ENCODE assay signal across 12 cellular contexts in genomic region chr9:128025756-128026155, GRCh38. TPM values are rescaled to one million over a fixed set of nuclear protein-coding genes. Genes with fewer than 3 reads are reported as not detected.
A peak's percentile ranks its signal among the peaks of the same experiment; 100 is the strongest.
DNase-seq lines count a peak whose midpoint lies in the region; ATAC-seq and TF ChIP-seq lines count a peak whose summit lies in the region.
"Had no signal": no experiment of that assay in that cellular context is flagged by ENCODE, and none has a peak within 500 bp of the region (broad histone marks: within the 10 kb centered on the region; RNA-seq: fewer than 3 reads in every experiment).

No MANE protein-coding gene starts in this region.

- TF ChIP-seq CTCF in CD14-positive monocyte (IDR thresholded peaks at IDR 0.05) = no peak

- no peaks in the 10 kb centered on the region for H3K27me3 Mint-ChIP-seq in stimulated activated naive CD8-positive, alpha-beta T cell treated with anti-CD3 and anti-CD28 coated beads, Interleukin-15, Interleukin-2, amounts not matched to agents 100 ng/mL and 50 ng/mL, for 24 hours
- H3K27me3 Mint-ChIP-seq in activated CD8-positive, alpha-beta T cell treated with anti-CD3 and anti-CD28 coated beads, Interleukin-2, amount 10 ng/mL, durations not matched to agents 7 days and 5 days (ENCODE audit: low read depth) = no peaks in the 10 kb centered on the region
- no peaks in the 10 kb centered on the region for H3K27me3 Mint-ChIP-seq in naive B cell
- peaks cover 8 to 12% (median 8%) of the 10 kb centered on the region in 3 donors for H3K27me3 Mint-ChIP-seq in CD14-positive monocyte (ENCODE audit: low read depth in 3 of 3)

- DNase-seq in stimulated activated naive CD8-positive, alpha-beta T cell treated with anti-CD3 and anti-CD28 coated beads, Interleukin-15, Interleukin-2, amounts not matched to agents 100 U/mL and 50 U/mL, for 24 hours = no peak
- DNase-seq in activated CD8-positive, alpha-beta T cell treated with anti-CD3 and anti-CD28 coated beads, Interleukin-2, amount 10 ng/mL, durations not matched to agents 7 days and 5 days = peak; percentile 54
- no peak for DNase-seq in naive B cell
- DNase-seq in NCI-H526 (lab: John Stamatoyannopoulos, UW) = no peak
- DNase-seq in CD14-positive monocyte (ENCODE audit: low spot score) = no peak
- DNase-seq in AG20443 (ENCODE audit: low spot score) = no peak
- DNase-seq: DMS79 treated with DMSO at 0.1 percent for 48 hours, NCI-H2107, occipital lobe had no signal

- CTCF ChIA-PET in activated CD8-positive, alpha-beta T cell treated with anti-CD3 and anti-CD28 coated beads, Interleukin-2, amount 10 ng/mL, durations not matched to agents 7 days and 5 days (lab: Charles Lee) = interaction anchor here (0.8 to 4.7 kb wide), 12 partner anchors 9 to 83 kb away, joined by 3 to 32 read pairs (median 7); partner anchors contain the start of genes EEIG1, NAIF1 and SLC25A25

- peak overlapping the region; percentile 65 for H3K4me3 Mint-ChIP-seq in stimulated activated naive CD8-positive, alpha-beta T cell treated with anti-CD3 and anti-CD28 coated beads, Interleukin-15, Interleukin-2, amounts not matched to agents 100 ng/mL and 50 ng/mL, for 24 hours
- peak overlapping the region; percentile 71 for H3K4me3 Mint-ChIP-seq in activated CD8-positive, alpha-beta T cell treated with anti-CD3 and anti-CD28 coated beads, Interleukin-2, amount 10 ng/mL, durations not matched to agents 7 days and 5 days
- H3K4me3 Mint-ChIP-seq in naive B cell (peak overlapping the region; percentile 65 to 89 (median 73)), CD14-positive monocyte (no peak overlapping the region)

- H3K9me3 Mint-ChIP-seq in stimulated activated naive CD8-positive, alpha-beta T cell treated with anti-CD3 and anti-CD28 coated beads, Interleukin-15, Interleukin-2, amounts not matched to agents 100 ng/mL and 50 ng/mL, for 24 hours = no peaks in the 10 kb centered on the region
- no peaks in the 10 kb centered on the region for H3K9me3 Mint-ChIP-seq in activated CD8-positive, alpha-beta T cell treated with anti-CD3 and anti-CD28 coated beads, Interleukin-2, amount 10 ng/mL, durations not matched to agents 7 days and 5 days (ENCODE audit: insufficient read depth)
- H3K9me3 Mint-ChIP-seq in naive B cell (no peaks in the 10 kb centered on the region), CD14-positive monocyte (no peaks in the 10 kb centered on the region)

- peaks cover 90% of the 10 kb centered on the region for H3K4me1 Mint-ChIP-seq in stimulated activated naive CD8-positive, alpha-beta T cell treated with anti-CD3 and anti-CD28 coated beads, Interleukin-15, Interleukin-2, amounts not matched to agents 100 ng/mL and 50 ng/mL, for 24 hours (ENCODE audit: low read depth)
- peaks cover 93% of the 10 kb centered on the region for H3K4me1 Mint-ChIP-seq in activated CD8-positive, alpha-beta T cell treated with anti-CD3 and anti-CD28 coated beads, Interleukin-2, amount 10 ng/mL, durations not matched to agents 7 days and 5 days (ENCODE audit: low read depth)
- H3K4me1 Mint-ChIP-seq in naive B cell (peaks cover 45 to 90% (median 65%) of the 10 kb centered on the region in 3 donors), CD14-positive monocyte (peaks cover 47% of the 10 kb centered on the region)

- peak overlapping the region; percentile 96 for H3K27ac Mint-ChIP-seq in stimulated activated naive CD8-positive, alpha-beta T cell treated with anti-CD3 and anti-CD28 coated beads, Interleukin-15, Interleukin-2, amounts not matched to agents 100 ng/mL and 50 ng/mL, for 24 hours
- H3K27ac Mint-ChIP-seq in activated CD8-positive, alpha-beta T cell treated with anti-CD3 and anti-CD28 coated beads, Interleukin-2, amount 10 ng/mL, durations not matched to agents 7 days and 5 days = peak overlapping the region; percentile 96
- H3K27ac Mint-ChIP-seq in naive B cell (peak overlapping the region; percentile 94 to 100 (median 100)), CD14-positive monocyte (peak overlapping the region in 2 of 7 donors; percentile 53 to 67)

- intact Hi-C loops in CD14-positive monocyte (cut with micrococcal nuclease) = no loop called here

- no peaks in the 10 kb centered on the region for H3K36me3 Mint-ChIP-seq in stimulated activated naive CD8-positive, alpha-beta T cell treated with anti-CD3 and anti-CD28 coated beads, Interleukin-15, Interleukin-2, amounts not matched to agents 100 ng/mL and 50 ng/mL, for 24 hours (ENCODE audit: low read depth)
- peaks cover 2% of the 10 kb centered on the region for H3K36me3 Mint-ChIP-seq in activated CD8-positive, alpha-beta T cell treated with anti-CD3 and anti-CD28 coated beads, Interleukin-2, amount 10 ng/mL, durations not matched to agents 7 days and 5 days (ENCODE audit: low read depth)
- H3K36me3 Mint-ChIP-seq in naive B cell (no peaks in the 10 kb centered on the region), CD14-positive monocyte (no peaks in the 10 kb centered on the region)

- POLR2A ChIA-PET in activated CD8-positive, alpha-beta T cell treated with anti-CD3 and anti-CD28 coated beads, Interleukin-2, amount 10 ng/mL, durations not matched to agents 7 days and 5 days (lab: Charles Lee) = interaction anchor here (0.8 to 12.5 kb wide), 10 partner anchors 8 to 111 kb away, joined by 3 to 183 read pairs (median 6); partner anchors contain the start of genes DPM2, EEIG1 and NAIF1

- no peak for ATAC-seq in stimulated activated naive CD8-positive, alpha-beta T cell treated with anti-CD3 and anti-CD28 coated beads, Interleukin-15, Interleukin-2, amounts not matched to agents 100 U/mL and 50 U/mL, for 24 hours
- ATAC-seq in activated CD8-positive, alpha-beta T cell treated with anti-CD3 and anti-CD28 coated beads, Interleukin-2, amount 10 ng/mL, durations not matched to agents 7 days and 5 days = peak; percentile 20
- ATAC-seq in naive B cell (ENCODE audit: low read depth in 2 of 2) (no peak), GM21723 (IDR thresholded peaks at IDR 0.05; ENCODE audit: unreplicated experiment) (no peak)
- ATAC-seq: Right ventricle myocardium inferior had no signal

RNA-seq across cellular contexts. Expression of gene NAIF1, which starts 41.4 kb away (rescaled TPM):
- 10 to 100 TPM; 13.3 to 15.4 TPM for total RNA-seq in activated CD8-positive, alpha-beta T cell treated with anti-CD3 and anti-CD28 coated beads, Interleukin-2, amount 10 ng/mL, durations not matched to agents 7 days and 5 days
- polyA plus RNA-seq in naive B cell (ENCODE audit: low read depth in 6 of 6) = 10 to 100 TPM in 4 of 6 donors, 1 to 10 TPM in 2; 7.2 to 21.6 (median 12.3) TPM
- polyA plus RNA-seq in CD14-positive monocyte = 1 to 10 TPM; 4.6 to 5.6 TPM

RNA-seq across cellular contexts. Expression of gene SLC25A25, which starts 42.3 kb away (rescaled TPM):
- 10 to 100 TPM; 17.2 to 19.2 TPM for total RNA-seq in activated CD8-positive, alpha-beta T cell treated with anti-CD3 and anti-CD28 coated beads, Interleukin-2, amount 10 ng/mL, durations not matched to agents 7 days and 5 days
- 10 to 100 TPM in 1 of 6 donors, 1 to 10 TPM in 5; 1.6 to 15.8 (median 9.0) TPM for polyA plus RNA-seq in naive B cell (ENCODE audit: low read depth in 6 of 6)
- polyA plus RNA-seq in CD14-positive monocyte = 1 to 10 TPM; 5.1 to 6.3 TPM

RNA-seq across cellular contexts. Expression of gene EEIG1, which starts 45.0 kb away (rescaled TPM):
- 100 to 1,000 TPM; 227 to 232 TPM for total RNA-seq in activated CD8-positive, alpha-beta T cell treated with anti-CD3 and anti-CD28 coated beads, Interleukin-2, amount 10 ng/mL, durations not matched to agents 7 days and 5 days
- polyA plus RNA-seq in naive B cell (ENCODE audit: low read depth in 6 of 6) (10 to 100 TPM; 12.3 to 36.9 (median 21.6) TPM), CD14-positive monocyte (1 to 10 TPM in 1 of 2 donors, under 1 TPM in 1; 0.86 to 2.3 TPM)

Comparison
In these comparisons a context has a peak if more than half of its experiments do, and no peak if none do; other contexts are left out.
1. H3K4me3 Mint-ChIP-seq: peak in stimulated activated naive CD8-positive, alpha-beta T cell treated with anti-CD3 and anti-CD28 coated beads, Interleukin-15, Interleukin-2, amounts not matched to agents 100 ng/mL and 50 ng/mL, for 24 hours (single experiment), activated CD8-positive, alpha-beta T cell treated with anti-CD3 and anti-CD28 coated beads, Interleukin-2, amount 10 ng/mL, durations not matched to agents 7 days and 5 days (single experiment) and naive B cell (8 of 8); none in CD14-positive monocyte (0 of 2).
2. RNA of gene EEIG1, which starts 45.0 kb away (polyA plus RNA-seq): 12.3 to 36.9 TPM in naive B cell; 0.86 to 2.3 TPM in CD14-positive monocyte; every median in the first group is over 4 times any median in the second.